ENCODE assay signal across 18 cellular contexts in the genomic region with DNA sequence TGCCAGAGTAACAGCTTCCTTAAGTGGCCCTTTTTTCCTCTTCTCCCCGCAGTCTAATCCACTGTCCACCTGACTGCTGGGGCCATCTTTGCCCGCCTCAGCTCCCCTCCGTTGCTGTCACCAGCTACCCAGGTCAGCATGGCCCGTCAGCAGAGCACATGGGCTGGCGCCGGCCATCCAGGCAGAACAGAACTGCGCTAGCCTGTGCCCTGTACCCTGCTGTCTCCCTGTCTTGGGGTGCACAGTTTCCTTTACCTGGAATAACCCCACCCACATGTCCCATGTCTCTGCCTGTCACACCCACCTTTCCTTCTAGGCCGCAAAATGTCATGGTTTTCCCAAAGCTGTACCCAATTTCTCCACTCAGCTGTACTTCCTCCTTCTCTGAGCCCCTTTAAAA. TPM values are rescaled to one million over a fixed set of nuclear protein-coding genes. Genes with fewer than 3 reads are reported as not detected.
A peak's percentile ranks its signal among the peaks of the same experiment; 100 is the strongest.
DNase-seq lines count a peak whose midpoint lies in the region; ATAC-seq, FAIRE-seq and TF ChIP-seq lines count a peak whose summit lies in the region.
"Had no signal": no experiment of that assay in that cellular context is flagged by ENCODE, and none has a peak within 500 bp of the region (broad histone marks: within the 10 kb centered on the region; RNA-seq: fewer than 3 reads in every experiment).

No MANE protein-coding gene starts in this region.

- no peak overlapping the region for H3K4me3 ChIP-seq in SJSA1
- H3K4me3 ChIP-seq in HepG2 (replicated peaks in 1 of 3; ENCODE audit: insufficient read depth in 1 of 3, low read depth in 2 of 3, low read length in 3 of 3), result no peak overlapping the region

- intact Hi-C loops in HepG2 (cut with micrococcal nuclease; ENCODE audit: unreplicated experiment), result no loop called here

- POLR2A ChIA-PET in HepG2 (lab: Yijun Ruan, JAX), result no interaction called here
- POLR2A ChIA-PET in activated CD4-positive, alpha-beta memory T cell treated with anti-CD3 and anti-CD28 coated beads, Interleukin-2, amount 10 ng/mL, durations not matched to agents 7 days and 5 days (lab: Charles Lee), result no interaction called here

- peaks cover 55% of the 10 kb centered on the region for H3K4me1 ChIP-seq in SJSA1 (replicated peaks)
- no peaks in the 10 kb centered on the region for H3K4me1 ChIP-seq in HepG2 (ENCODE audit: insufficient read depth, low read length)

- no peaks in the 10 kb centered on the region for H3K9me3 Mint-ChIP-seq in activated T-helper 17 cell treated with anti-CD3 and anti-CD28 coated beads, Interleukin-2, amount 50 U/mL, for 72 hours
- H3K9me3 Mint-ChIP-seq in stimulated activated memory B cell treated with anti-CD40 and anti-IgM and Interleukin-4, amounts not matched to agents 10 μg/mL and 1 μg/mL and 100 μg/mL, for 72 hours, result peaks cover 3% of the 10 kb centered on the region
- no peaks in the 10 kb centered on the region for H3K9me3 Mint-ChIP-seq in activated CD4-positive, alpha-beta memory T cell treated with anti-CD3 and anti-CD28 coated beads, Interleukin-2, amount 10 ng/mL, durations not matched to agents 7 days and 5 days
- H3K9me3 Mint-ChIP-seq: CD4-positive, CD25-positive, alpha-beta regulatory T cell; IgD-negative memory B cell had no signal

- H3K4me3 Mint-ChIP-seq in activated T-helper 17 cell treated with anti-CD3 and anti-CD28 coated beads, Interleukin-2, amount 50 U/mL, for 72 hours, result no peak overlapping the region
- H3K4me3 Mint-ChIP-seq in stimulated activated memory B cell treated with anti-CD40 and anti-IgM and Interleukin-4, amounts not matched to agents 10 μg/mL and 1 μg/mL and 100 μg/mL, for 72 hours, result no peak overlapping the region
- H3K4me3 Mint-ChIP-seq in activated CD4-positive, alpha-beta memory T cell treated with anti-CD3 and anti-CD28 coated beads, Interleukin-2, amount 10 ng/mL, durations not matched to agents 7 days and 5 days, result no peak overlapping the region
- H3K4me3 Mint-ChIP-seq: CD4-positive, CD25-positive, alpha-beta regulatory T cell; IgD-negative memory B cell had no signal

- H3K36me3 ChIP-seq in SJSA1, result no peaks in the 10 kb centered on the region
- H3K36me3 ChIP-seq in HepG2 (replicated peaks in 1 of 2; ENCODE audit: control insufficient read depth in 1 of 2, insufficient read depth in 2 of 2, low read length in 2 of 2), result no peaks in the 10 kb centered on the region

- H3K27ac Mint-ChIP-seq in activated T-helper 17 cell treated with anti-CD3 and anti-CD28 coated beads, Interleukin-2, amount 50 U/mL, for 72 hours, result peak overlapping the region; percentile 31
- H3K27ac Mint-ChIP-seq in stimulated activated memory B cell treated with anti-CD40 and anti-IgM and Interleukin-4, amounts not matched to agents 10 μg/mL and 1 μg/mL and 100 μg/mL, for 72 hours, result peak overlapping the region; percentile 67
- H3K27ac Mint-ChIP-seq in activated CD4-positive, alpha-beta memory T cell treated with anti-CD3 and anti-CD28 coated beads, Interleukin-2, amount 10 ng/mL, durations not matched to agents 7 days and 5 days, result no peak overlapping the region
- H3K27ac Mint-ChIP-seq: CD4-positive, CD25-positive, alpha-beta regulatory T cell had no signal

- DNase-seq in SJSA1 (ENCODE audit: low read depth in 1 of 2, low spot score in 2 of 2), result no peak
- DNase-seq in HepG2 (ENCODE audit: low spot score), result no peak
- no peak for DNase-seq in activated CD4-positive, alpha-beta memory T cell treated with anti-CD3 and anti-CD28 coated beads, Interleukin-2, amount 10 ng/mL, durations not matched to agents 7 days and 5 days
- DNase-seq in NCI-H446 (lab: John Stamatoyannopoulos, UW), result no peak
- no peak for DNase-seq in EL
- DNase-seq: CD4-positive, CD25-positive, alpha-beta regulatory T cell; H7; Kasumi-1; NCI-H187; NCI-H226; NCI-H526 treated with DMSO at 0.1 percent for 48 hours; NK-92 treated with Interleukin-12 subunit alpha and Interleukin-12 subunit beta, amount 100 ng/mL, for 24 hours; RPMI8226 had no signal

- H3K36me3 Mint-ChIP-seq in activated T-helper 17 cell treated with anti-CD3 and anti-CD28 coated beads, Interleukin-2, amount 50 U/mL, for 72 hours (ENCODE audit: low read depth), result no peaks in the 10 kb centered on the region
- no peaks in the 10 kb centered on the region for H3K36me3 Mint-ChIP-seq in stimulated activated memory B cell treated with anti-CD40 and anti-IgM and Interleukin-4, amounts not matched to agents 10 μg/mL and 1 μg/mL and 100 μg/mL, for 72 hours
- no peaks in the 10 kb centered on the region for H3K36me3 Mint-ChIP-seq in activated CD4-positive, alpha-beta memory T cell treated with anti-CD3 and anti-CD28 coated beads, Interleukin-2, amount 10 ng/mL, durations not matched to agents 7 days and 5 days (ENCODE audit: low read depth)
- H3K36me3 Mint-ChIP-seq: CD4-positive, CD25-positive, alpha-beta regulatory T cell; IgD-negative memory B cell had no signal

- H3K27me3 ChIP-seq in SJSA1 (replicated peaks) (no peaks in the 10 kb centered on the region), HepG2 (ENCODE audit: control insufficient read depth in 1 of 2, insufficient read depth in 2 of 2, low read length in 2 of 2) (peaks cover 0 to 11% of the 10 kb centered on the region in 2 experiments; a peak in 2 of 5 replicates)

- H3K9me3 ChIP-seq in SJSA1 (replicated peaks) (no peaks in the 10 kb centered on the region), HepG2 (ENCODE audit: low read length) (no peaks in the 10 kb centered on the region)

- no peak for TF ChIP-seq RAD21 in HepG2 (CRISPR knock-in tag; IDR thresholded peaks at IDR 0.05)

- in situ Hi-C loops in HepG2 (cut with HindIII; ENCODE audit: extremely low pct_ligation_motif_present, low pct_unique_long_range_greater_than_20kb), result no loop called here

- H3K27me3 Mint-ChIP-seq in activated T-helper 17 cell treated with anti-CD3 and anti-CD28 coated beads, Interleukin-2, amount 50 U/mL, for 72 hours, result no peaks in the 10 kb centered on the region
- H3K27me3 Mint-ChIP-seq in stimulated activated memory B cell treated with anti-CD40 and anti-IgM and Interleukin-4, amounts not matched to agents 10 μg/mL and 1 μg/mL and 100 μg/mL, for 72 hours, result no peaks in the 10 kb centered on the region
- H3K27me3 Mint-ChIP-seq in activated CD4-positive, alpha-beta memory T cell treated with anti-CD3 and anti-CD28 coated beads, Interleukin-2, amount 10 ng/mL, durations not matched to agents 7 days and 5 days, result no peaks in the 10 kb centered on the region
- H3K27me3 Mint-ChIP-seq: IgD-negative memory B cell had no signal

- no peak for ATAC-seq in activated T-helper 17 cell treated with anti-CD3 and anti-CD28 coated beads, Interleukin-2, amount 50 U/mL, for 72 hours (replicated peaks)
- no peak for ATAC-seq in HepG2
- ATAC-seq in stimulated activated memory B cell treated with anti-CD40 and anti-IgM and Interleukin-4, amounts not matched to agents 10 μg/mL and 1 μg/mL and 100 μg/mL, for 72 hours, result peak; percentile 32

- no peaks in the 10 kb centered on the region for H3K4me1 Mint-ChIP-seq in activated T-helper 17 cell treated with anti-CD3 and anti-CD28 coated beads, Interleukin-2, amount 50 U/mL, for 72 hours
- H3K4me1 Mint-ChIP-seq in stimulated activated memory B cell treated with anti-CD40 and anti-IgM and Interleukin-4, amounts not matched to agents 10 μg/mL and 1 μg/mL and 100 μg/mL, for 72 hours, result peaks cover 19% of the 10 kb centered on the region
- no peaks in the 10 kb centered on the region for H3K4me1 Mint-ChIP-seq in activated CD4-positive, alpha-beta memory T cell treated with anti-CD3 and anti-CD28 coated beads, Interleukin-2, amount 10 ng/mL, durations not matched to agents 7 days and 5 days
- H3K4me1 Mint-ChIP-seq: CD4-positive, CD25-positive, alpha-beta regulatory T cell; IgD-negative memory B cell had no signal

- no peak overlapping the region for H3K4me2 ChIP-seq in HepG2 (ENCODE audit: low read depth, low read length)

- H3K79me2 ChIP-seq in HepG2 (ENCODE audit: insufficient read depth, low read length), result no peaks in the 10 kb centered on the region

- WGBS in HepG2 (ENCODE audit: low lambda C conversion rate), result 74% methylated on average over 8 of the region's 8 CpGs

- no peak for FAIRE-seq in HepG2 (lab: Jason Lieb, UNC)
- FAIRE-seq: GM19239 had no signal

- CTCF ChIA-PET in HepG2 (lab: Yijun Ruan, JAX; ENCODE audit: low intra/inter-chr PET ratio, low total read pairs), result no interaction called here
- CTCF ChIA-PET in activated CD4-positive, alpha-beta memory T cell treated with anti-CD3 and anti-CD28 coated beads, Interleukin-2, amount 10 ng/mL, durations not matched to agents 7 days and 5 days (lab: Charles Lee), result interaction anchor here (0.9 to 1.2 kb wide), 2 partner anchors 71 to 326 kb away, joined by 3 read pairs; no protein-coding TSS in a partner anchor

- H4K20me1 ChIP-seq in HepG2 (ENCODE audit: insufficient read depth, low read length), result no peaks in the 10 kb centered on the region

- no peak overlapping the region for H3K9ac ChIP-seq in HepG2 (ENCODE audit: insufficient read depth, low read depth, low read length)

- no peak for TF ChIP-seq CTCF in HepG2 (CRISPR knock-in tag; IDR thresholded peaks at IDR 0.05)

- TF ChIP-seq EP300 in HepG2 (IDR thresholded peaks at IDR 0.05; ENCODE audit: low read depth in 2 of 2, low read length in 2 of 2) (no peak), HepG2 (CRISPR knock-in tag; IDR thresholded peaks at IDR 0.05; ENCODE audit: borderline replicate concordance) (no peak)

- no peak overlapping the region for H2AFZ ChIP-seq in HepG2 (ENCODE audit: low read length)

- TF ChIP-seq POLR2A in HepG2 (IDR thresholded peaks at IDR 0.05; ENCODE audit: insufficient read depth in 1 of 2, low read depth in 2 of 2, low read length in 2 of 2), result no peak

- H3K27ac ChIP-seq in SJSA1 (peak overlapping the region; percentile 85), HepG2 (ENCODE audit: extremely low read length, insufficient read depth, low read length) (no peak overlapping the region)

- no TSS peak for BruUV-seq in HepG2 (replicated peaks; lab: Mats Ljungman, UMichigan)

RNA-seq across cellular contexts. Expression of a gene that starts 55.7 kb away (rescaled TPM):
- 5.1 and 8.5 TPM in 2 replicates for total RNA-seq in SJSA1 (2014; rRNA removed; shearing (Covaris generic))
- under 1 TPM; 0.41 to 0.74 TPM for total RNA-seq in activated T-helper 17 cell treated with anti-CD3 and anti-CD28 coated beads, Interleukin-2, amount 50 U/mL, for 72 hours
- total RNA-seq in HepG2 (2016; rRNA removed; fragmentation: Illumina TruSeq; extraction: Trizol), result not detected in 2 replicates
- total RNA-seq in HepG2 (2016; cell fraction: cytosol; rRNA removed; fragmentation: Illumina TruSeq; extraction: Trizol; ENCODE audit: low read depth), result not detected in 2 replicates
- total RNA-seq in HepG2 (2016; cell fraction: insoluble cytoplasmic fraction; rRNA removed; fragmentation: Illumina TruSeq; extraction: Trizol), result not detected in 2 replicates
- total RNA-seq in HepG2 (2016; cell fraction: membrane; rRNA removed; fragmentation: Illumina TruSeq; extraction: Trizol), result not detected in 2 replicates
- total RNA-seq in HepG2 (2016; cell fraction: nucleus; rRNA removed; fragmentation: Illumina TruSeq; extraction: Trizol), result not detected in 2 replicates
- not detected in 2 replicates for polyA plus RNA-seq in HepG2 (2011; rRNA removed)
- polyA plus RNA-seq in HepG2 (2011; cell fraction: cytosol; rRNA removed), result 0.01 TPM in 1 of 2 replicates, not detected in the other
- 0.03 TPM in 1 of 2 replicates, not detected in the other for polyA plus RNA-seq in HepG2 (2011; cell fraction: nucleus; rRNA removed)
- 0.03 and 0.07 TPM in 2 replicates for polyA plus RNA-seq in HepG2 (2012)
- not detected in 2 replicates for polyA plus RNA-seq in HepG2 (2016; cell fraction: cytosol; fragmentation: Illumina TruSeq; extraction: Trizol; ENCODE audit: low read depth)
- not detected in 2 replicates for polyA plus RNA-seq in HepG2 (2016; cell fraction: insoluble cytoplasmic fraction; fragmentation: Illumina TruSeq; extraction: Trizol; ENCODE audit: low read depth)
- polyA plus RNA-seq in HepG2 (2016; cell fraction: membrane; fragmentation: Illumina TruSeq; extraction: Trizol; ENCODE audit: low read depth), result 0.13 TPM in 1 of 2 replicates, not detected in the other
- polyA plus RNA-seq in HepG2 (2016; cell fraction: nucleus; fragmentation: Illumina TruSeq; extraction: Trizol; ENCODE audit: insufficient read depth, low read depth), result not detected in 2 replicates
- polyA minus RNA-seq in HepG2 (2011; rRNA and poly(A)+ RNA removed; ENCODE audit: low replicate concordance), result 0.28 TPM in 1 of 2 replicates, not detected in the other
- not detected in 2 replicates for polyA minus RNA-seq in HepG2 (2011; cell fraction: cytosol; rRNA and poly(A)+ RNA removed)
- polyA minus RNA-seq in HepG2 (2011; cell fraction: nucleus; rRNA and poly(A)+ RNA removed), result not detected in 2 replicates
- total RNA-seq in activated CD4-positive, alpha-beta memory T cell treated with anti-CD3 and anti-CD28 coated beads, Interleukin-2, amount 10 ng/mL, durations not matched to agents 7 days and 5 days, result 1 to 10 TPM; 1.8 to 2.3 TPM
- total RNA-seq: OCI-LY7 had no signal
- polyA plus RNA-seq: CD4-positive, CD25-positive, alpha-beta regulatory T cell had no signal
